Comparison of ENCODE assay signal across 17 cellular contexts in genomic region chr9:122212473-122213004, GRCh38. TPM values are rescaled to one million over a fixed set of nuclear protein-coding genes. Genes with fewer than 3 reads are reported as not detected.
DNase-seq lines count a peak whose midpoint lies in the region; ATAC-seq lines count a peak whose summit lies in the region.
"Had no signal": no experiment of that assay in that cellular context is flagged by ENCODE, and none has a peak within 500 bp of the region (broad histone marks: within the 10 kb centered on the region; RNA-seq: fewer than 3 reads in every experiment).

No MANE protein-coding gene starts in this region.

- no peak overlapping the region for H3K27ac Mint-ChIP-seq in CD4-positive, alpha-beta memory T cell
- peak overlapping the region; percentile 18 for H3K27ac Mint-ChIP-seq in activated T-helper 1 cell treated with anti-CD3 and anti-CD28 coated beads, Interleukin-12 subunit alpha, Interleukin-12 subunit beta, Interleukin-2, Interleukin-4 antibody, amounts not matched to agents 30 ng/mL and 10 ng/mL and 1 ng/mL, durations not matched to agents 14 hours and 24 hours and 36 hours
- no peak overlapping the region for H3K27ac Mint-ChIP-seq in naive thymus-derived CD8-positive, alpha-beta T cell

- H3K9ac ChIP-seq in BLaER1 treated with 17β-estradiol and CSF1 and Interleukin-3, amounts not matched to agents 10 nM and 100 nM: no peak overlapping the region

- H3K4me3 Mint-ChIP-seq in CD4-positive, alpha-beta memory T cell: peak overlapping the region; percentile 42 to 77 (median 60)
- peak overlapping the region; percentile 40 for H3K4me3 Mint-ChIP-seq in activated T-helper 1 cell treated with anti-CD3 and anti-CD28 coated beads, Interleukin-12 subunit alpha, Interleukin-12 subunit beta, Interleukin-2, Interleukin-4 antibody, amounts not matched to agents 30 ng/mL and 10 ng/mL and 1 ng/mL, durations not matched to agents 14 hours and 24 hours and 36 hours
- peak overlapping the region; percentile 59 to 84 (median 72) for H3K4me3 Mint-ChIP-seq in naive thymus-derived CD8-positive, alpha-beta T cell

- H3K4me1 ChIP-seq in BLaER1 treated with 17β-estradiol and CSF1 and Interleukin-3, amounts not matched to agents 10 nM and 100 nM: peaks cover 5 to 23% (median 17%) of the 10 kb centered on the region in 10 experiments; a peak in 19 of 20 replicates
- H3K4me1 ChIP-seq in CD4-positive, alpha-beta memory T cell (ENCODE audit: insufficient read depth, low read length): peaks cover 9% of the 10 kb centered on the region

- H3K9me3 Mint-ChIP-seq in CD4-positive, alpha-beta memory T cell: peaks cover 0 to 1% (median 0%) of the 10 kb centered on the region in 8 donors
- H3K9me3 Mint-ChIP-seq in activated T-helper 1 cell treated with anti-CD3 and anti-CD28 coated beads, Interleukin-12 subunit alpha, Interleukin-12 subunit beta, Interleukin-2, Interleukin-4 antibody, amounts not matched to agents 30 ng/mL and 10 ng/mL and 1 ng/mL, durations not matched to agents 14 hours and 24 hours and 36 hours: no peaks in the 10 kb centered on the region
- H3K9me3 Mint-ChIP-seq in naive thymus-derived CD8-positive, alpha-beta T cell: peaks cover 0 to 3% (median 0%) of the 10 kb centered on the region in 9 donors

- peak overlapping the region in 8 of 11 experiments; percentile 76 to 92 (median 86); a peak in 14 of 22 replicates for H3K4me2 ChIP-seq in BLaER1 treated with 17β-estradiol and CSF1 and Interleukin-3, amounts not matched to agents 10 nM and 100 nM

- CTCF ChIA-PET in CD4-positive, alpha-beta memory T cell (lab: Charles Lee; ENCODE audit: partially characterized antibody): no interaction called here

- peaks cover 30 to 59% (median 47%) of the 10 kb centered on the region in 11 experiments for H3K27me3 ChIP-seq in BLaER1 treated with 17β-estradiol and CSF1 and Interleukin-3, amounts not matched to agents 10 nM and 100 nM
- H3K27me3 ChIP-seq in CD4-positive, alpha-beta memory T cell (ENCODE audit: insufficient read depth, low read length): peaks cover 15% of the 10 kb centered on the region

- peaks cover 39 to 62% of the 10 kb centered on the region in 2 donors for H3K27me3 Mint-ChIP-seq in CD4-positive, alpha-beta memory T cell
- peaks cover 61% of the 10 kb centered on the region for H3K27me3 Mint-ChIP-seq in activated T-helper 1 cell treated with anti-CD3 and anti-CD28 coated beads, Interleukin-12 subunit alpha, Interleukin-12 subunit beta, Interleukin-2, Interleukin-4 antibody, amounts not matched to agents 30 ng/mL and 10 ng/mL and 1 ng/mL, durations not matched to agents 14 hours and 24 hours and 36 hours (ENCODE audit: insufficient read depth)
- H3K27me3 Mint-ChIP-seq in naive thymus-derived CD8-positive, alpha-beta T cell: peaks cover 42 to 89% (median 59%) of the 10 kb centered on the region in 5 donors

- peaks cover 0 to 13% (median 0%) of the 10 kb centered on the region in 11 experiments; a peak in 1 of 22 replicates for H4K20me1 ChIP-seq in BLaER1 treated with 17β-estradiol and CSF1 and Interleukin-3, amounts not matched to agents 10 nM and 100 nM

- no peak for ATAC-seq in naive thymus-derived CD8-positive, alpha-beta T cell
- ATAC-seq in HG03521 (IDR thresholded peaks at IDR 0.05; ENCODE audit: unreplicated experiment): no peak
- ATAC-seq in HG03460 (IDR thresholded peaks at IDR 0.05; ENCODE audit: unreplicated experiment): no peak
- ATAC-seq: heart left ventricle, Panc1 had no signal

- intact Hi-C loops in CD4-positive, alpha-beta memory T cell (cut with micrococcal nuclease): no loop called here
- intact Hi-C loops in activated T-helper 1 cell treated with anti-CD3 and anti-CD28 coated beads, Interleukin-12 subunit alpha, Interleukin-12 subunit beta, Interleukin-2, Interleukin-4 antibody, amounts not matched to agents 30 ng/mL and 10 ng/mL and 1 ng/mL, durations not matched to agents 14 hours and 24 hours and 36 hours (cut with micrococcal nuclease): loop anchor here (10.0 kb wide), 1 partner anchor 88 kb away; no protein-coding TSS in a partner anchor

- peaks cover 7 to 16% (median 10%) of the 10 kb centered on the region in 4 donors for H3K4me1 Mint-ChIP-seq in CD4-positive, alpha-beta memory T cell
- peaks cover 6% of the 10 kb centered on the region for H3K4me1 Mint-ChIP-seq in activated T-helper 1 cell treated with anti-CD3 and anti-CD28 coated beads, Interleukin-12 subunit alpha, Interleukin-12 subunit beta, Interleukin-2, Interleukin-4 antibody, amounts not matched to agents 30 ng/mL and 10 ng/mL and 1 ng/mL, durations not matched to agents 14 hours and 24 hours and 36 hours (ENCODE audit: low read depth)
- peaks cover 5 to 14% (median 11%) of the 10 kb centered on the region in 4 donors for H3K4me1 Mint-ChIP-seq in naive thymus-derived CD8-positive, alpha-beta T cell

- H3K36me3 ChIP-seq in BLaER1 treated with 17β-estradiol and CSF1 and Interleukin-3, amounts not matched to agents 10 nM and 100 nM: no peaks in the 10 kb centered on the region
- H3K36me3 ChIP-seq in CD4-positive, alpha-beta memory T cell (ENCODE audit: insufficient read depth, low read length): no peaks in the 10 kb centered on the region
- H3K36me3 ChIP-seq: cardiac muscle cell, heart left ventricle, tibial nerve, WERI-Rb-1 had no signal

- DNase-seq in CD4-positive, alpha-beta memory T cell: no peak
- no peak for DNase-seq in activated T-helper 1 cell treated with anti-CD3 and anti-CD28 coated beads, Interleukin-12 subunit alpha, Interleukin-12 subunit beta, Interleukin-2, Interleukin-4 antibody, amounts not matched to agents 30 ng/mL and 10 ng/mL and 1 ng/mL, durations not matched to agents 14 hours and 24 hours and 36 hours (ENCODE audit: low spot score)
- DNase-seq in naive thymus-derived CD8-positive, alpha-beta T cell: no peak
- DNase-seq in CD1c-positive myeloid dendritic cell (ENCODE audit: extremely low spot score): no peak
- DNase-seq: DMS79, KG1, NCI-H1048, WERI-Rb-1 had no signal

- no peak overlapping the region for H3K27ac ChIP-seq in BLaER1 treated with 17β-estradiol and CSF1 and Interleukin-3, amounts not matched to agents 10 nM and 100 nM
- no peak overlapping the region for H3K27ac ChIP-seq in CD4-positive, alpha-beta memory T cell (ENCODE audit: low read depth, low read length)
- H3K27ac ChIP-seq: cardiac muscle cell, heart left ventricle, tibial nerve, WERI-Rb-1 had no signal

- H3K4me3 ChIP-seq in BLaER1 treated with 17β-estradiol and CSF1 and Interleukin-3, amounts not matched to agents 10 nM and 100 nM: peak overlapping the region in 1 of 10 experiments; percentile 49; a peak in 1 of 20 replicates
- no peak overlapping the region for H3K4me3 ChIP-seq in CD4-positive, alpha-beta memory T cell (ENCODE audit: low read length in 2 of 2)
- H3K4me3 ChIP-seq: cardiac muscle cell, tibial nerve had no signal

- no peaks in the 10 kb centered on the region for H3K36me3 Mint-ChIP-seq in CD4-positive, alpha-beta memory T cell
- H3K36me3 Mint-ChIP-seq in activated T-helper 1 cell treated with anti-CD3 and anti-CD28 coated beads, Interleukin-12 subunit alpha, Interleukin-12 subunit beta, Interleukin-2, Interleukin-4 antibody, amounts not matched to agents 30 ng/mL and 10 ng/mL and 1 ng/mL, durations not matched to agents 14 hours and 24 hours and 36 hours (ENCODE audit: low read depth): no peaks in the 10 kb centered on the region
- no peaks in the 10 kb centered on the region for H3K36me3 Mint-ChIP-seq in naive thymus-derived CD8-positive, alpha-beta T cell

- no peaks in the 10 kb centered on the region for H3K9me3 ChIP-seq in BLaER1 treated with 17β-estradiol and CSF1 and Interleukin-3, amounts not matched to agents 10 nM and 100 nM (replicated peaks in 1 of 11)
- H3K9me3 ChIP-seq in CD4-positive, alpha-beta memory T cell (ENCODE audit: control insufficient read depth in 1 of 2, low read length in 2 of 2): no peaks in the 10 kb centered on the region
- H3K9me3 ChIP-seq: heart left ventricle, tibial nerve had no signal

- POLR2A ChIA-PET in CD4-positive, alpha-beta memory T cell (lab: Charles Lee; ENCODE audit: partially characterized antibody): no interaction called here
- POLR2A ChIA-PET in naive thymus-derived CD8-positive, alpha-beta T cell (lab: Charles Lee): no interaction called here

RNA-seq across cellular contexts. Expression of gene LHX6, which starts 16.2 kb away (rescaled TPM):
- not detected for total RNA-seq in CD4-positive, alpha-beta memory T cell
- not detected for polyA plus RNA-seq in CD4-positive, alpha-beta memory T cell
- 0.08 TPM in 1 of 2 replicates, not detected in the other for total RNA-seq in activated T-helper 1 cell treated with anti-CD3 and anti-CD28 coated beads, Interleukin-12 subunit alpha, Interleukin-12 subunit beta, Interleukin-2, Interleukin-4 antibody, amounts not matched to agents 30 ng/mL and 10 ng/mL and 1 ng/mL, durations not matched to agents 14 hours and 24 hours and 36 hours
- total RNA-seq in naive thymus-derived CD8-positive, alpha-beta T cell: under 1 TPM in 1 of 2 experiments, not detected in 1; 0.60 TPM
- polyA plus RNA-seq in naive thymus-derived CD8-positive, alpha-beta T cell: under 1 TPM in 1 of 3 donors, not detected in 2; 0.07 TPM
- polyA plus RNA-seq: cardiac muscle cell had no signal

RNA-seq across cellular contexts. Expression of gene RBM18, which starts 52.1 kb away (rescaled TPM):
- total RNA-seq in CD4-positive, alpha-beta memory T cell: 10 to 100 TPM; 21.3 to 21.4 TPM
- 10 to 100 TPM; 15.4 to 23.8 TPM for polyA plus RNA-seq in CD4-positive, alpha-beta memory T cell
- total RNA-seq in activated T-helper 1 cell treated with anti-CD3 and anti-CD28 coated beads, Interleukin-12 subunit alpha, Interleukin-12 subunit beta, Interleukin-2, Interleukin-4 antibody, amounts not matched to agents 30 ng/mL and 10 ng/mL and 1 ng/mL, durations not matched to agents 14 hours and 24 hours and 36 hours: 29.9 and 31.5 TPM in 2 replicates
- 10 to 100 TPM; 15.1 to 15.9 TPM for total RNA-seq in naive thymus-derived CD8-positive, alpha-beta T cell
- polyA plus RNA-seq in naive thymus-derived CD8-positive, alpha-beta T cell: 10 to 100 TPM; 16.5 to 19.8 (median 17.5) TPM

RNA-seq across cellular contexts. Expression of gene MRRF, which starts 52.1 kb away (rescaled TPM):
- total RNA-seq in CD4-positive, alpha-beta memory T cell: 10 to 100 TPM; 26.8 to 27.3 TPM
- 10 to 100 TPM; 15.6 to 18.1 TPM for polyA plus RNA-seq in CD4-positive, alpha-beta memory T cell
- 58.8 and 66.0 TPM in 2 replicates for total RNA-seq in activated T-helper 1 cell treated with anti-CD3 and anti-CD28 coated beads, Interleukin-12 subunit alpha, Interleukin-12 subunit beta, Interleukin-2, Interleukin-4 antibody, amounts not matched to agents 30 ng/mL and 10 ng/mL and 1 ng/mL, durations not matched to agents 14 hours and 24 hours and 36 hours
- 10 to 100 TPM; 36.3 to 40.9 TPM for total RNA-seq in naive thymus-derived CD8-positive, alpha-beta T cell
- polyA plus RNA-seq in naive thymus-derived CD8-positive, alpha-beta T cell: 10 to 100 TPM; 17.0 to 25.4 (median 21.4) TPM

RNA-seq across cellular contexts. Expression of gene MORN5, which starts 52.8 kb away (rescaled TPM):
- total RNA-seq in CD4-positive, alpha-beta memory T cell: not detected
- polyA plus RNA-seq in CD4-positive, alpha-beta memory T cell: not detected
- total RNA-seq in activated T-helper 1 cell treated with anti-CD3 and anti-CD28 coated beads, Interleukin-12 subunit alpha, Interleukin-12 subunit beta, Interleukin-2, Interleukin-4 antibody, amounts not matched to agents 30 ng/mL and 10 ng/mL and 1 ng/mL, durations not matched to agents 14 hours and 24 hours and 36 hours: not detected in 2 replicates
- total RNA-seq in naive thymus-derived CD8-positive, alpha-beta T cell: not detected
- not detected for polyA plus RNA-seq in naive thymus-derived CD8-positive, alpha-beta T cell
- total RNA-seq: cardiac muscle cell, heart left ventricle, lower leg skin, pulmonary artery endothelial cell had no signal
- polyA plus RNA-seq: cardiac muscle cell, heart left ventricle had no signal

RNA-seq across cellular contexts. Expression of gene NDUFA8, which starts 53.0 kb away (rescaled TPM):
- total RNA-seq in CD4-positive, alpha-beta memory T cell: 10 to 100 TPM; 17.6 to 20.4 TPM
- polyA plus RNA-seq in CD4-positive, alpha-beta memory T cell: 10 to 100 TPM; 69.6 to 74.3 TPM
- total RNA-seq in activated T-helper 1 cell treated with anti-CD3 and anti-CD28 coated beads, Interleukin-12 subunit alpha, Interleukin-12 subunit beta, Interleukin-2, Interleukin-4 antibody, amounts not matched to agents 30 ng/mL and 10 ng/mL and 1 ng/mL, durations not matched to agents 14 hours and 24 hours and 36 hours: 49.6 and 51.6 TPM in 2 replicates
- total RNA-seq in naive thymus-derived CD8-positive, alpha-beta T cell: 10 to 100 TPM; 18.3 to 20.1 TPM
- polyA plus RNA-seq in naive thymus-derived CD8-positive, alpha-beta T cell: 10 to 100 TPM; 63.1 to 89.5 (median 81.4) TPM
